24 cellular contexts compared by ENCODE assay signal in the genomic region with DNA sequence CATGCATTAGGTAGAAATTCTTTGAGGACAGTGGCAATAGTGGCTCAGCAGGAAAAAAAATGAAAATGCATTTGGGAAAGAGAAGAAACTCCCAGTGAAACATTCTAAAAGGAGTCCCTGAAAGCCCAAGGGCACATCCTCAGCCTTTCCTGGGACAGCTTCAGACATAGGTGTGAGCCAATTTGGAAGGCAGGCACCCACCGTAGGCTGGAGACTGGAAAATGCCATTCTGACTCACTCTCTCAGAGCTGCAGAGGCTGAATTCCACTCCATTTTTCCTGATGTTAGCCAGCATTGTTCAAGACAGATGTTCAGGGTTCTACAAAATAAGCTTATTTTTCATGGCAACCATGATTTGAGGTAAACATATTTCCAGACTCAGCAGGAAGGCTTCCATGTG.
"Had no signal": no experiment of that assay in that cellular context is flagged by ENCODE, and none has a peak within 500 bp of the region (broad histone marks: within the 10 kb centered on the region; RNA-seq: fewer than 3 reads in every experiment).

No MANE protein-coding gene starts in this region.

- H3K4me2 ChIP-seq: smooth muscle cell had no signal

- H3K27ac ChIP-seq: colonic mucosa, esophagus squamous epithelium, left lung, pancreas, stomach, testis, tibial artery, upper lobe of left lung had no signal

- ATAC-seq: left lung; naive thymus-derived CD8-positive, alpha-beta T cell; pancreas; sciatic nerve; stimulated activated effector memory CD8-positive, alpha-beta T cell treated with anti-CD3 and anti-CD28 coated beads, Interleukin-12 subunit alpha, Interleukin-12 subunit beta, amount 100 ng/mL, for 72 hours had no signal

- DNase-seq: colonic mucosa; effector CD8-positive, alpha-beta T cell; endodermal cell; esophagus squamous epithelium; kidney; left cardiac atrium; left lung; mesenchymal stem cell; naive thymus-derived CD8-positive, alpha-beta T cell; nephron progenitor cell; occipital lobe; pancreas; stimulated activated CD4-positive, alpha-beta T cell treated with anti-CD3 and anti-CD28 coated beads, Interleukin-12 subunit alpha, Interleukin-12 subunit beta, amount 100 ng/mL, for 4 hours; stimulated activated CD4-positive, alpha-beta T cell treated with anti-CD3 and anti-CD28 coated beads, Interleukin-2, amount 100 ng/mL, for 24 hours; stimulated activated CD4-positive, alpha-beta T cell treated with anti-CD3 and anti-CD28 coated beads, Interleukin-4, amount 100 ng/mL, for 24 hours; stimulated activated naive CD4-positive, alpha-beta T cell treated with Interleukin-2 at 50 U/mL for 16 hours; stomach; substantia nigra; testis; tibial artery; upper lobe of left lung had no signal

- H3K27me3 ChIP-seq: colonic mucosa, esophagus squamous epithelium, left lung, pancreas, stomach, testis, tibial artery, upper lobe of left lung had no signal

- H3K4me3 ChIP-seq: colonic mucosa, esophagus squamous epithelium, left lung, pancreas, smooth muscle cell, stomach, testis, tibial artery, upper lobe of left lung had no signal

- H3K4me1 ChIP-seq: colonic mucosa, esophagus squamous epithelium, left lung, pancreas, stomach, testis, upper lobe of left lung had no signal

- H3K9me3 ChIP-seq: colonic mucosa, esophagus squamous epithelium, left lung, pancreas, stomach, testis, tibial artery, upper lobe of left lung had no signal

- H3K36me3 ChIP-seq: colonic mucosa, esophagus squamous epithelium, left lung, pancreas, stomach, tibial artery, upper lobe of left lung had no signal
